19 cellular contexts compared by ENCODE assay signal in the genomic region with DNA sequence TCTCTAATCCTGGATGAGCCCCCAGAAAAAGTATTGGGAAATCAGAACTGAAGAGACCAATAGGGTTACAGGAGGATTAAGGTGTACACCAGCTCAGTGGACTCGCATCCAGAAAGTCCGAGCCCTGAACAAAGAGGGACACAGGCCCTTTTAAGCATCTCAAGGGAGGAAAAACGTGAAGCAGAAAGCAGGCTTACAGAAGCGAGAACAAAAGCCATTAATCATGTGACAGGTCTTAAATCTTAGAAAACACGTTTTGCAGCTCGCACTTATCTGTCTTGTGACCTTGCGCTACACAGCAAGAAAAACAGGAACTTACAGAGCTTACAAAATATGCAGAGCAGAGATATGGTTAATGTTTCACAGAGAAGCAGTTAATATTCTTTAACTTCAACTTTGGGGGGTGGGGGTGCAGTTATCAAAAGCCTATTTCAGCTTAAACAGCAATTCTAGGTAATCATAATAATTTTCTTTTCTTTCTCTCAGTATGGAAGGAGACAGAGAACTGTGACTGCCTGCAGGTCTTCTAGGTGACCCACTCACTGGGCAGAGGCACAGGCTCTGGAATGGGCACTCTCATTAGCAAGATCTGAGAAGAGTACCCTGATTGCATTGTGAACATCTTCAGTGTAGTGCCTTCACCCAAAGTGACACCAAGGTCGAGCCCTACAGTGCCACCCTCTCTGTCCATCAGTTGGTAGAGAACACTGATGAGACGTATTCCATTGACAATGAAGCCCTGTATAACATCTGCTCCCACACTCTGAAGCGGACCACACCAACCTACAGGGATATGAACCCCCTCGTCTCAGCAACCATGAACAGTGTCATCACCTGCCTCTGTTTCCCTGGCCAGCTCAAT.
"Had no signal": no experiment of that assay in that cellular context is flagged by ENCODE, and none has a peak within 500 bp of the region (broad histone marks: within the 10 kb centered on the region; RNA-seq: fewer than 3 reads in every experiment).

No MANE protein-coding gene starts in this region.

- DNase-seq: activated CD4-positive, alpha-beta T cell treated with anti-CD3 and anti-CD28 coated beads, Interleukin-2, amount 50 U/mL, for 1 hour; activated CD8-positive, alpha-beta memory T cell treated with anti-CD3 and anti-CD28 coated beads, Interleukin-2, amount 50 U/mL, for 4 hours; activated naive CD4-positive, alpha-beta T cell treated with anti-CD3 and anti-CD28 coated beads for 36 hours; activated naive CD8-positive, alpha-beta T cell treated with anti-CD3 and anti-CD28 coated beads, Interleukin-2, amount 50 U/mL, for 24 hours; activated T-cell treated with anti-CD3 and anti-CD28 coated beads, Interleukin-2, amount 50 U/mL, for 4 hours; aorta; cerebellar nuclear complex; cortex of kidney; erythroblast; occipital lobe; stimulated activated CD4-positive, alpha-beta T cell treated with anti-CD3 and anti-CD28 coated beads, Interleukin-12 subunit alpha, Interleukin-12 subunit beta, amount 100 ng/mL, for 4 hours; stimulated activated CD4-positive, alpha-beta T cell treated with anti-CD3 and anti-CD28 coated beads, Interleukin-1b, Interleukin-23, amount 100 ng/mL, for 48 hours; stimulated activated CD8-positive, alpha-beta memory T cell treated with anti-CD3 and anti-CD28 coated beads, Interleukin-4, amount 100 ng/mL, for 48 hours; stimulated activated naive CD4-positive, alpha-beta T cell treated with Interleukin-2 at 50 U/mL for 16 hours; uterus had no signal

- H3K27me3 ChIP-seq: breast epithelium, right atrium auricular region, tibial nerve, uterus had no signal

- H3K27ac ChIP-seq: breast epithelium, right atrium auricular region, tibial nerve, uterus had no signal

- H3K36me3 ChIP-seq: breast epithelium, right atrium auricular region, tibial nerve, uterus had no signal

- H3K4me3 ChIP-seq: breast epithelium, right atrium auricular region, tibial nerve, uterus had no signal

- ATAC-seq: activated CD4-positive, CD25-positive, alpha-beta regulatory T cell treated with anti-CD3 and anti-CD28 coated beads, Interleukin-2, amount 50 U/mL, for 24 hours; activated naive CD8-positive, alpha-beta T cell treated with anti-CD3 and anti-CD28 coated beads, Interleukin-2, amount 50 U/mL, for 24 hours; activated T-cell treated with anti-CD3 and anti-CD28 coated beads, Interleukin-2, amount 50 U/mL, for 4 hours had no signal

- H3K4me1 ChIP-seq: breast epithelium, right atrium auricular region, tibial nerve, uterus had no signal
